ENCODE assay signal across 38 cellular contexts in the genomic region with DNA sequence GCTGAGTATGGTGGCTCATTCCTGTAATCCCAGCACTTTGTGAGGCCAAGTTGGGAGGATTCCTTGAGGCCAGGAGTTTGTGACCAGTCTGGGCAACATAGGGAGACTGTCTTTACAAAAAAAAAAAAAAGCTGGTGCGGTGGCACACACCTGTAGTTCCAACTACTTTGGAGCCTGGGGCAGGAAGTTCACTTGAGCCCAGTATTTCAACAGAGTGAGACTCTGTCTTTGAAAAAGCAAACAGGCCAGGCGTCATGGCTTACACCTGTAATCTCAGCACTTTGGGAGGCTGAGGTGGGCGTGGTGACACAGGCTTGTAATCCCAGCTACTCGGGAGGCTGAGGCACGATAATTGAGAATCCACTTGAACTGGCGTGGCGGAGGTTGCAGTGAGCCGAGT. TPM values are rescaled to one million over a fixed set of nuclear protein-coding genes. Genes with fewer than 3 reads are reported as not detected.
"Had no signal": no experiment of that assay in that cellular context is flagged by ENCODE, and none has a peak within 500 bp of the region (broad histone marks: within the 10 kb centered on the region; RNA-seq: fewer than 3 reads in every experiment).

No MANE protein-coding gene starts in this region.

- H3K9me3 ChIP-seq: MG63 had no signal

- H3K27ac ChIP-seq: KMS-11 had no signal

- H3K27me3 ChIP-seq: MG63 had no signal

- H3K9ac ChIP-seq: KMS-11 had no signal

- H3K4me3 ChIP-seq: MG63 had no signal

- DNase-seq: Karpas-422, Kasumi-1, KG1, MG63, MM.1S, MV-4-11, NCI-H1048, NCI-H1092, NCI-H1092 treated with DMSO at 0.1 percent for 48 hours, NCI-H1105, NCI-H1105 treated with DMSO at 0.1 percent for 48 hours, NCI-H1417, NCI-H1417 treated with DMSO at 0.1 percent for 48 hours, NCI-H1436, NCI-H1436 treated with DMSO at 0.1 percent for 48 hours, NCI-H146, NCI-H1694, NCI-H1694 treated with DMSO at 0.1 percent for 48 hours, NCI-H187, NCI-H187 treated with DMSO at 0.1 percent for 48 hours, NCI-H1930, NCI-H2029, NCI-H2029 treated with DMSO at 0.1 percent for 48 hours, NCI-H2081, NCI-H2081 treated with DMSO at 0.1 percent for 48 hours, NCI-H2107, NCI-H2171, NCI-H2171 treated with DMSO at 0.1 percent for 48 hours, NCI-H2227 treated with DMSO at 0.1 percent for 48 hours, NCI-H226, NCI-H345, NCI-H446, NCI-H446 treated with DMSO at 0.1 percent for 48 hours had no signal

- H3K4me2 ChIP-seq: KMS-11 had no signal

RNA-seq across cellular contexts. Expression of a gene that starts 31.2 kb away (rescaled TPM):
- total RNA-seq: LHCN-M2, M059J, MCF 10A, NCI-H460 had no signal
